ENCODE assay signal across 27 cellular contexts in the genomic region with DNA sequence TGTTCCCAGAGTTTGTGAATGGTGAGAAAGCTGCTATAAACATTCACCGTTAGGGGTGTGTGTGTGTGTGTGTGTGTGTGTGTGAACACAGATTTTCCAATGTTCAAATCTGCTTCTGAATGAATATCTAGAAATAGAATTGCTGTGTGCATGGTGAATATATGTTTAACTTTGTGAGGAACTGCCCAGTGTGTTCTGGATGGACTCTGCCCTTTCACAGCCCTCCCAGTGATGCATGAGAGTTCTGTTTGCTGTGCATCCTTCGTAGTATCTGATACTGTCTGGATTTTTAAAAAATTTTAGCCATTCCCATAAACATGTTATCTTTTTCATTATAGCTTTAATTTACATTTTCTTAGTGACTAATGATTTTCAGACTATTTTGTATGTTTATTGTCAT.
"Had no signal": no experiment of that assay in that cellular context is flagged by ENCODE, and none has a peak within 500 bp of the region (broad histone marks: within the 10 kb centered on the region; RNA-seq: fewer than 3 reads in every experiment).

No MANE protein-coding gene starts in this region.

- DNase-seq: activated CD4-positive, alpha-beta T cell treated with anti-CD3 and anti-CD28 coated beads for 48 hours; activated CD4-positive, alpha-beta T cell treated with anti-CD3 and anti-CD28 coated beads, Interleukin-2, amount 50 U/mL, for 48 hours; activated CD8-positive, alpha-beta memory T cell treated with anti-CD3 and anti-CD28 coated beads for 24 hours; activated effector memory CD4-positive, alpha-beta T cell treated with Interleukin-2 at 50 U/mL for 16 hours; activated naive CD4-positive, alpha-beta T cell treated with Interleukin-2 at 50 U/mL for 16 hours; anterior cingulate cortex; dermis blood vessel endothelial cell; effector CD8-positive, alpha-beta T cell; erythroblast; hippocampal formation; kidney glomerular epithelial cell; left lung; lower lobe of right lung; right cardiac atrium; stimulated activated CD4-positive, alpha-beta T cell treated with anti-CD3 and anti-CD28 coated beads, Interleukin-12 subunit alpha, Interleukin-12 subunit beta, amount 100 ng/mL, for 4 hours; stimulated activated CD4-positive, alpha-beta T cell treated with anti-CD3 and anti-CD28 coated beads, Interleukin-4, amount 100 ng/mL, for 24 hours; T-helper 9 cell; upper lobe of left lung had no signal

- H3K9me3 Mint-ChIP-seq: stimulated activated effector memory CD8-positive, alpha-beta T cell treated with anti-CD3 and anti-CD28 coated beads, Interleukin-12 subunit alpha, Interleukin-12 subunit beta, amount 100 ng/mL, for 72 hours; stimulated activated naive CD8-positive, alpha-beta T cell treated with anti-CD3 and anti-CD28 coated beads, Interleukin-15, Interleukin-2, amounts not matched to agents 100 ng/mL and 50 ng/mL, for 24 hours; T-helper 1 cell treated with Interleukin-12 subunit alpha and Interleukin-12 subunit beta and Interleukin-4 antibody, amounts not matched to agents 30 μg/mL and 1 μg/mL, for 36 hours had no signal

- H3K27ac Mint-ChIP-seq: activated naive CD8-positive, alpha-beta T cell; stimulated activated effector memory CD8-positive, alpha-beta T cell treated with anti-CD3 and anti-CD28 coated beads, Interleukin-12 subunit alpha, Interleukin-12 subunit beta, amount 100 ng/mL, for 72 hours; stimulated activated naive CD8-positive, alpha-beta T cell treated with anti-CD3 and anti-CD28 coated beads, Interleukin-15, Interleukin-2, amounts not matched to agents 100 ng/mL and 50 ng/mL, for 24 hours; T-helper 1 cell treated with Interleukin-12 subunit alpha and Interleukin-12 subunit beta and Interleukin-4 antibody, amounts not matched to agents 30 μg/mL and 1 μg/mL, for 36 hours had no signal

- H3K36me3 ChIP-seq: gastroesophageal sphincter, left lung, lower lobe of right lung, thoracic aorta, upper lobe of left lung, vagina had no signal

- H3K27me3 ChIP-seq: gastroesophageal sphincter, left lung, upper lobe of left lung, vagina had no signal

- H3K4me3 ChIP-seq: gastroesophageal sphincter, left lung, lower lobe of right lung, thoracic aorta, upper lobe of left lung, vagina had no signal

- H3K4me3 Mint-ChIP-seq: activated naive CD8-positive, alpha-beta T cell; stimulated activated effector memory CD8-positive, alpha-beta T cell treated with anti-CD3 and anti-CD28 coated beads, Interleukin-12 subunit alpha, Interleukin-12 subunit beta, amount 100 ng/mL, for 72 hours; stimulated activated naive CD8-positive, alpha-beta T cell treated with anti-CD3 and anti-CD28 coated beads, Interleukin-15, Interleukin-2, amounts not matched to agents 100 ng/mL and 50 ng/mL, for 24 hours; T-helper 1 cell treated with Interleukin-12 subunit alpha and Interleukin-12 subunit beta and Interleukin-4 antibody, amounts not matched to agents 30 μg/mL and 1 μg/mL, for 36 hours had no signal

- H3K4me1 ChIP-seq: gastroesophageal sphincter, left lung, lower lobe of right lung, upper lobe of left lung, vagina had no signal

- H3K4me1 Mint-ChIP-seq: stimulated activated effector memory CD8-positive, alpha-beta T cell treated with anti-CD3 and anti-CD28 coated beads, Interleukin-12 subunit alpha, Interleukin-12 subunit beta, amount 100 ng/mL, for 72 hours had no signal

- H3K27ac ChIP-seq: gastroesophageal sphincter, left lung, lower lobe of right lung, thoracic aorta, upper lobe of left lung, vagina, VCaP had no signal

- H3K9me3 ChIP-seq: gastroesophageal sphincter, left lung, lower lobe of right lung, thoracic aorta, upper lobe of left lung, vagina had no signal

- H3K36me3 Mint-ChIP-seq: activated naive CD8-positive, alpha-beta T cell; stimulated activated effector memory CD8-positive, alpha-beta T cell treated with anti-CD3 and anti-CD28 coated beads, Interleukin-12 subunit alpha, Interleukin-12 subunit beta, amount 100 ng/mL, for 72 hours had no signal

- ATAC-seq: activated CD4-positive, CD25-positive, alpha-beta regulatory T cell treated with anti-CD3 and anti-CD28 coated beads, Interleukin-2, amount 50 U/mL, for 24 hours; gastroesophageal sphincter; left lung; lower lobe of right lung; right cardiac atrium; stimulated activated effector memory CD8-positive, alpha-beta T cell treated with anti-CD3 and anti-CD28 coated beads, Interleukin-12 subunit alpha, Interleukin-12 subunit beta, amount 100 ng/mL, for 72 hours had no signal
